ENCODE assay signal across 8 cellular contexts in the genomic region with DNA sequence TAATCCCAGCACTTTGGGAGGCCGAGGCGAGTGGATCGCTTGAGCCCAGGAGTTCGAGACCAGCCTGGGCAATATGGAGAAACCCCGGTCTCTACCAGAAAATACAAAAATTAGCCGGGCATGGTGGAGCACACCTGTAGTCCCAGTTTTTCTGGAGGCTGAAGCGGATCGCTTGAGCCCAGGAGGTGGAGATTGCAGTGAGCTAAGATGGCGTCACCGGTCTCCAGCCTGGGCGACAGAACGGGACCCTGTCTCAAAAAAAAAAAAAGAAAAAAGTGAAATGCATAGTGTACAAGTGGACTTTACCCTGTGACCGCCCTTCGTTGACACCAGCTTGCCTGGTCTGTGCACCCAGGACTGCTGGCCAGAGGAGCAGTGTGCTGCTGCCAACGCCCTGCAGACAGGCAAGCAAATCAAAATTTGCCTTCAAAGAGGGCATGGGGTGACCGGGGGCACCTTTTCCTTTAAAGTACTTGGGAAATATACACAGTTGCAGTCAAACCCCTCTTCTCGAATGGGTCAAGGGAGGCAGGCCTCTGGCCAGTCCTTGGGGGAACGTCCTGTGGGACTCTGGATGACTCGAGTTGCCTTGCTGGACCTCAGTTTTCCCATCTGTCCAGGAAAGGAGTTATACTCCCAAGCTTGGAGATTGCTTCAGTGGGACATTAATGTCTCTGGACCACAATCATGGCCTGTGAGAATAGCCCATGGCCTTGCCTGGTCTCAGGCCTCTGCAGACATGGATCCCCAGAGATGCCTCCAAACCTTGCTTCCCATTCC. TPM values are rescaled to one million over a fixed set of nuclear protein-coding genes. Genes with fewer than 3 reads are reported as not detected.
DNase-seq lines count a peak whose midpoint lies in the region; ATAC-seq, FAIRE-seq and TF ChIP-seq lines count a peak whose summit lies in the region.

No MANE protein-coding gene starts in this region.

- peaks cover 8% of the 10 kb centered on the region for H3K27me3 Mint-ChIP-seq in activated CD4-positive, alpha-beta T cell treated with anti-CD3 and anti-CD28 coated beads, Interleukin-2, amount 10 ng/mL, durations not matched to agents 24 days and 14 days
- H3K27me3 Mint-ChIP-seq in WTC11 (ENCODE audit: low read depth) = peaks cover 25% of the 10 kb centered on the region

- no peak overlapping the region for H3K27ac Mint-ChIP-seq in activated CD4-positive, alpha-beta T cell treated with anti-CD3 and anti-CD28 coated beads, Interleukin-2, amount 10 ng/mL, durations not matched to agents 24 days and 14 days
- H3K27ac Mint-ChIP-seq in WTC11 = no peak overlapping the region

- peaks cover 7% of the 10 kb centered on the region for H3K4me1 Mint-ChIP-seq in activated CD4-positive, alpha-beta T cell treated with anti-CD3 and anti-CD28 coated beads, Interleukin-2, amount 10 ng/mL, durations not matched to agents 24 days and 14 days
- no peaks in the 10 kb centered on the region for H3K4me1 Mint-ChIP-seq in WTC11

- H3K9me3 ChIP-seq in keratinocyte (ENCODE audit: control insufficient read depth, low read depth, low read length) = no peaks in the 10 kb centered on the region
- no peaks in the 10 kb centered on the region for H3K9me3 ChIP-seq in stomach smooth muscle (ENCODE audit: control insufficient read depth in 2 of 2, low read length in 2 of 2)

- intact Hi-C loops in activated CD4-positive, alpha-beta T cell treated with anti-CD3 and anti-CD28 coated beads, Interleukin-2, amount 10 ng/mL, durations not matched to agents 24 days and 14 days (cut with micrococcal nuclease) = loop anchor here (5.0 kb wide), 2 partner anchors 305 to 375 kb away; no protein-coding TSS in a partner anchor

- POLR2A ChIA-PET in WTC11 (lab: Charles Lee) = interaction anchor here (1.0 to 2.1 kb wide), 5 partner anchors 66 to 210 kb away, joined by 3 to 7 read pairs (median 5); a partner anchor contains a TSS

- H3K4me1 ChIP-seq in keratinocyte (ENCODE audit: control insufficient read depth, extremely low read depth, insufficient read depth, low read length) = peaks cover 6% of the 10 kb centered on the region
- peaks cover 8% of the 10 kb centered on the region for H3K4me1 ChIP-seq in stomach smooth muscle (ENCODE audit: control insufficient read depth, insufficient read depth, low read length)

- no peaks in the 10 kb centered on the region for H3K79me2 ChIP-seq in keratinocyte (ENCODE audit: control insufficient read depth, insufficient read depth, low read length)

- no peak for FAIRE-seq in keratinocyte (lab: Jason Lieb, UNC)

- no peaks in the 10 kb centered on the region for H3K9me1 ChIP-seq in keratinocyte (ENCODE audit: control insufficient read depth, extremely low read depth, insufficient read depth, low read length)

- H3K27ac ChIP-seq in keratinocyte (ENCODE audit: control insufficient read depth, insufficient read depth, low read length) (no peak overlapping the region), stomach smooth muscle (ENCODE audit: low read length) (no peak overlapping the region)

- no peaks in the 10 kb centered on the region for H3K36me3 ChIP-seq in keratinocyte (ENCODE audit: control insufficient read depth in 2 of 2, extremely low read depth in 1 of 2, insufficient read depth in 2 of 2, low read length in 2 of 2)
- no peaks in the 10 kb centered on the region for H3K36me3 ChIP-seq in stomach smooth muscle (ENCODE audit: control insufficient read depth in 2 of 2, insufficient read depth in 2 of 2, low read length in 2 of 2)

- H3K27me3 ChIP-seq in keratinocyte (ENCODE audit: control insufficient read depth, extremely low read depth, insufficient read depth, low read length) (no peaks in the 10 kb centered on the region), stomach smooth muscle (ENCODE audit: control insufficient read depth in 1 of 2, insufficient read depth in 2 of 2, low read length in 2 of 2) (no peaks in the 10 kb centered on the region)

- peak overlapping the region; percentile 97 for H2AFZ ChIP-seq in keratinocyte (ENCODE audit: control insufficient read depth, low read length)

- dilution Hi-C loops in keratinocyte (cut with MboI; ENCODE audit: extremely low pct_ligation_motif_present, low sequenced_read_pairs) = no loop called here

- H3K9ac ChIP-seq in keratinocyte (ENCODE audit: control insufficient read depth, extremely low read depth, insufficient read depth, low read length) = no peak overlapping the region
- peak overlapping the region; percentile 55 to 64 for H3K9ac ChIP-seq in stomach smooth muscle (ENCODE audit: low read length in 2 of 2)

- H3K4me2 ChIP-seq in keratinocyte (ENCODE audit: control insufficient read depth, extremely low read depth, insufficient read depth, low read depth, low read length) = peak overlapping the region; percentile 78

- no peak for TF ChIP-seq CTCF in WTC11 (IDR thresholded peaks at IDR 0.05)
- no peak for TF ChIP-seq CTCF in keratinocyte (optimal IDR thresholded peaks at IDR 0.05 in 1 of 3, IDR thresholded peaks at IDR 0.05 in 1 of 3, conservative IDR thresholded peaks at IDR 0.05 in 1 of 3; ENCODE audit: extremely low read depth in 1 of 3, insufficient read depth in 2 of 3, low read length in 3 of 3)

- no peaks in the 10 kb centered on the region for H4K20me1 ChIP-seq in keratinocyte (ENCODE audit: control insufficient read depth, extremely low read depth, insufficient read depth, low read length)

- peak overlapping the region; percentile 80 for H3K4me3 Mint-ChIP-seq in activated CD4-positive, alpha-beta T cell treated with anti-CD3 and anti-CD28 coated beads, Interleukin-2, amount 10 ng/mL, durations not matched to agents 24 days and 14 days
- H3K4me3 Mint-ChIP-seq in WTC11 = peak overlapping the region; percentile 62

- DNase-seq in activated CD4-positive, alpha-beta T cell treated with anti-CD3 and anti-CD28 coated beads, Interleukin-2, amount 10 ng/mL, durations not matched to agents 24 days and 14 days = no peak
- DNase-seq in activated CD4-positive, alpha-beta T cell treated with anti-CD3 and anti-CD28 coated beads, Interleukin-2, amount 50 U/mL, for 4 hours = no peak
- no peak for DNase-seq in WTC11 (ENCODE audit: low spot score)
- no peak for DNase-seq in keratinocyte (ENCODE audit: low read depth, low spot score)

- CTCF ChIA-PET in WTC11 (lab: Charles Lee) = interaction anchor here (0.5 to 2.4 kb wide), 15 partner anchors 7 to 314 kb away, joined by 3 to 13 read pairs (median 5); a partner anchor contains a TSS

- H3K36me3 Mint-ChIP-seq in activated CD4-positive, alpha-beta T cell treated with anti-CD3 and anti-CD28 coated beads, Interleukin-2, amount 10 ng/mL, durations not matched to agents 24 days and 14 days (ENCODE audit: low read depth) = peaks cover 8% of the 10 kb centered on the region
- H3K36me3 Mint-ChIP-seq in WTC11 = peaks cover 7% of the 10 kb centered on the region; the same call in 1 of the 2 replicates

- no peak for ATAC-seq in WTC11
- ATAC-seq in GM19467 (IDR thresholded peaks at IDR 0.05; ENCODE audit: unreplicated experiment) = no peak
- no peak for ATAC-seq in HG03460 (IDR thresholded peaks at IDR 0.05; ENCODE audit: unreplicated experiment)
- ATAC-seq in HG03432 (IDR thresholded peaks at IDR 0.05; ENCODE audit: unreplicated experiment) = no peak

- no peaks in the 10 kb centered on the region for H3K9me3 Mint-ChIP-seq in activated CD4-positive, alpha-beta T cell treated with anti-CD3 and anti-CD28 coated beads, Interleukin-2, amount 10 ng/mL, durations not matched to agents 24 days and 14 days
- peaks cover 17% of the 10 kb centered on the region for H3K9me3 Mint-ChIP-seq in WTC11

- H3K4me3 ChIP-seq in keratinocyte (ENCODE audit: control insufficient read depth in 2 of 3, extremely low read depth in 1 of 3, insufficient read depth in 2 of 3, low read depth in 1 of 3, low read length in 3 of 3) = peak overlapping the region; percentile 67 to 81 (median 74)
- peak overlapping the region; percentile 60 to 80 for H3K4me3 ChIP-seq in stomach smooth muscle (ENCODE audit: low read length in 2 of 2)

TF ChIP-seq in WTC11, 78 proteins besides CTCF, POLR2A, EP300 and RAD21 (continues in another document):
- TF ChIP-seq, protein P1, sequence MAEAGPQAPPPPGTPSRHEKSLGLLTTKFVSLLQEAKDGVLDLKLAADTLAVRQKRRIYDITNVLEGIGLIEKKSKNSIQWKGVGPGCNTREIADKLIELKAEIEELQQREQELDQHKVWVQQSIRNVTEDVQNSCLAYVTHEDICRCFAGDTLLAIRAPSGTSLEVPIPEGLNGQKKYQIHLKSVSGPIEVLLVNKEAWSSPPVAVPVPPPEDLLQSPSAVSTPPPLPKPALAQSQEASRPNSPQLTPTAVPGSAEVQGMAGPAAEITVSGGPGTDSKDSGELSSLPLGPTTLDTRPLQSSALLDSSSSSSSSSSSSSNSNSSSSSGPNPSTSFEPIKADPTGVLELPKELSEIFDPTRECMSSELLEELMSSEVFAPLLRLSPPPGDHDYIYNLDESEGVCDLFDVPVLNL (CRISPR knock-in tag; IDR thresholded peaks at IDR 0.05; ENCODE audit: borderline replicate concordance, low read depth) = no peak
- TF ChIP-seq, protein P2, sequence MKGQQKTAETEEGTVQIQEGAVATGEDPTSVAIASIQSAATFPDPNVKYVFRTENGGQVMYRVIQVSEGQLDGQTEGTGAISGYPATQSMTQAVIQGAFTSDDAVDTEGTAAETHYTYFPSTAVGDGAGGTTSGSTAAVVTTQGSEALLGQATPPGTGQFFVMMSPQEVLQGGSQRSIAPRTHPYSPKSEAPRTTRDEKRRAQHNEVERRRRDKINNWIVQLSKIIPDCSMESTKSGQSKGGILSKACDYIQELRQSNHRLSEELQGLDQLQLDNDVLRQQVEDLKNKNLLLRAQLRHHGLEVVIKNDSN (CRISPR knock-in tag; IDR thresholded peaks at IDR 0.05) = no peak
- TF ChIP-seq ZNF671 (CRISPR knock-in tag; IDR thresholded peaks at IDR 0.05) = no peak

RNA-seq across cellular contexts. Expression of a gene that starts 1.0 kb away (rescaled TPM):
- total RNA-seq in activated CD4-positive, alpha-beta T cell treated with anti-CD3 and anti-CD28 coated beads, Interleukin-2, amount 10 ng/mL, durations not matched to agents 24 days and 14 days = 11.1 and 11.6 TPM in 2 replicates
- total RNA-seq in WTC11 (2021) = 3.1 to 4.1 TPM (median 3.3 TPM) in 3 replicates
- polyA plus RNA-seq in keratinocyte = 1.1 to 1.8 TPM (median 1.8 TPM) in 3 replicates
- polyA plus RNA-seq in keratinocyte (2011; ENCODE audit: low read depth) = 0.85 TPM
- 1.0 and 1.6 TPM in 2 replicates for polyA plus RNA-seq in keratinocyte (2011; cell fraction: cytosol; rRNA removed)
- polyA plus RNA-seq in keratinocyte (2011; cell fraction: nucleus; rRNA removed) = 3.4 and 3.7 TPM in 2 replicates
- polyA plus RNA-seq in keratinocyte (2012; ENCODE audit: low replicate concordance) = 0.38 and 1.2 TPM in 2 replicates
- 2.7 to 3.9 TPM (median 3.3 TPM) in 3 replicates for polyA minus RNA-seq in keratinocyte
- polyA minus RNA-seq in keratinocyte (2011; cell fraction: cytosol; rRNA and poly(A)+ RNA removed) = 0.96 TPM
- 4.6 and 7.8 TPM in 2 replicates for polyA minus RNA-seq in keratinocyte (2011; cell fraction: nucleus; rRNA and poly(A)+ RNA removed)
